In genomic region chr2:74458132-74458956, GRCh38 we compare ENCODE assay signal across 8 cellular contexts. TPM values are rescaled to one million over a fixed set of nuclear protein-coding genes. Genes with fewer than 3 reads are reported as not detected.
DNase-seq lines count a peak whose midpoint lies in the region; ATAC-seq and TF ChIP-seq lines count a peak whose summit lies in the region.

WBP1 (plus strand) TSS chr2:74458438; CDS start chr2:74458603, 165 bp downstream.

- TF ChIP-seq CTCF in GM13976 (IDR thresholded peaks at IDR 0.05; ENCODE audit: borderline replicate concordance, control extremely low read depth, extremely low read depth, insufficient read depth, missing control alignments) (no peak), upper lobe of right lung (IDR thresholded peaks at IDR 0.05) (no peak)

- ATAC-seq in HG02885 (IDR thresholded peaks at IDR 0.05; ENCODE audit: poor library complexity, unreplicated experiment) (peak; percentile 83), T-helper 17 cell (peak; percentile 84), left cardiac atrium (peak; percentile 93 to 94), upper lobe of right lung (peak; percentile 94)

- H3K4me3 Mint-ChIP-seq in T-helper 17 cell: peak within 1 kb of the TSS; percentile 100

- DNase-seq in GM13976 (ENCODE audit: low spot score) (peak; percentile 95), NCI-H1694 treated with DMSO at 0.1 percent for 48 hours (lab: John Stamatoyannopoulos, UW) (peak; percentile 99), T-helper 17 cell (peak; percentile 89 to 98 (median 96)), amygdala (lab: John Stamatoyannopoulos, UW) (peak; percentile 65 to 100 (median 100)), left cardiac atrium (peak; percentile 100), posterior vena cava (ENCODE audit: low spot score) (peak; percentile 100), upper lobe of right lung (peak; percentile 99)

- intact Hi-C loops in left cardiac atrium (cut with DNase I): no loop called here
- intact Hi-C loops in posterior vena cava (cut with DNase I): no loop called here
- intact Hi-C loops in upper lobe of right lung (cut with DNase I): no loop called here

- H3K27me3 Mint-ChIP-seq in T-helper 17 cell: no peaks in the 10 kb centered on the region

- H3K4me3 ChIP-seq in upper lobe of right lung: peak within 1 kb of the TSS; percentile 90

- H3K4me1 Mint-ChIP-seq in T-helper 17 cell: peaks cover 56% of the 10 kb centered on the region

- H3K36me3 Mint-ChIP-seq in T-helper 17 cell (ENCODE audit: low read depth): peaks cover 10% of the 10 kb centered on the region

- no peaks in the 10 kb centered on the region for H3K27me3 ChIP-seq in upper lobe of right lung

- H3K4me1 ChIP-seq in upper lobe of right lung: peaks cover 33% of the 10 kb centered on the region

- no peaks in the 10 kb centered on the region for H3K9me3 ChIP-seq in T-helper 17 cell (ENCODE audit: control insufficient read depth, low read length, poor library complexity, severe bottlenecking)
- H3K9me3 ChIP-seq in upper lobe of right lung: no peaks in the 10 kb centered on the region

- peak within 1 kb of the TSS; percentile 100 for H3K27ac Mint-ChIP-seq in T-helper 17 cell

- in situ Hi-C loops in GM13976 (cut with MboI; ENCODE audit: low sequenced_read_pairs, unreplicated experiment): no loop called here

- H3K36me3 ChIP-seq in upper lobe of right lung: peaks cover 22% of the 10 kb centered on the region

- H3K27ac ChIP-seq in upper lobe of right lung: peak within 1 kb of the TSS; percentile 97

RNA-seq across cellular contexts. Expression of gene WBP1, which starts in this region (rescaled TPM):
- 10 to 100 TPM; 61.7 to 64.2 TPM for total RNA-seq in T-helper 17 cell
- 10 to 100 TPM; 42.2 to 56.7 TPM for total RNA-seq in left cardiac atrium
- 10 to 100 TPM; 28.2 to 40.5 TPM for total RNA-seq in posterior vena cava
- total RNA-seq in upper lobe of right lung: 57.5 TPM

Comparison
In these comparisons a context has a peak if more than half of its experiments do, and no peak if none do; other contexts are left out.
1. Peak in every context shown above with its lines: DNase-seq, ATAC-seq, H3K4me3 ChIP-seq and H3K27ac ChIP-seq.